1 cellular context compared by ENCODE assay signal in the genomic region with DNA sequence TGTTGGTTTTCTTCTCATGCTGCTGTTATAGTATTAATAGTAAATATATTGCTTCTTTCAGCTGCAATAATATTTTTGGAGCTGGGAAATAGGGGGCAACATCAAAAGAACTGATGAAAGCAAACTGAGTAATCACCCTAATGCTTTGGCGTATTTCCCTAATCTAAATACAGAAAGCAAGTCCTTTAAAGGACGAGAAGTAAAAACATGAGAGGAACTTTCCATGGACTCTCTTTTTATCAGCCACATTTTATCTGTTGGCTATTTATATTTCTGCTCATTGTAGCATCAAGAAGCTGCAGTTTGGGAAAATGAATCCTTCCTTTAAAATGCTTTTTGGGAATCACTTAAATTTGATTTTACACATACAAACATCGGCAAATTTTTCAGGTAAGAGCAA.
TF ChIP-seq lines count a peak whose summit lies in the region.

No MANE protein-coding gene starts in this region.

TF ChIP-seq in GM23338, 12 proteins besides CTCF, POLR2A, EP300 and RAD21 (continued from another document):
- TF ChIP-seq ZNF462 (CRISPR knock-in tag; IDR thresholded peaks at IDR 0.05), result no peak
- no peak for TF ChIP-seq ETS1 (IDR thresholded peaks at IDR 0.05)
- no peak for TF ChIP-seq POLR2AphosphoS5 (IDR thresholded peaks at IDR 0.05; ENCODE audit: low read depth)
- TF ChIP-seq NANOG (IDR thresholded peaks at IDR 0.05; ENCODE audit: borderline replicate concordance), result no peak
- TF ChIP-seq JUNB (IDR thresholded peaks at IDR 0.05; ENCODE audit: unreplicated experiment), result no peak
- TF ChIP-seq ZNF114 (CRISPR knock-in tag; IDR thresholded peaks at IDR 0.05), result no peak
- TF ChIP-seq EZH2phosphoT487 (IDR thresholded peaks at IDR 0.05; ENCODE audit: unreplicated experiment), result no peak
- no peak for TF ChIP-seq EZH2 (IDR thresholded peaks at IDR 0.05; ENCODE audit: low read depth, unreplicated experiment)
